27 cellular contexts compared by ENCODE assay signal in the genomic region with DNA sequence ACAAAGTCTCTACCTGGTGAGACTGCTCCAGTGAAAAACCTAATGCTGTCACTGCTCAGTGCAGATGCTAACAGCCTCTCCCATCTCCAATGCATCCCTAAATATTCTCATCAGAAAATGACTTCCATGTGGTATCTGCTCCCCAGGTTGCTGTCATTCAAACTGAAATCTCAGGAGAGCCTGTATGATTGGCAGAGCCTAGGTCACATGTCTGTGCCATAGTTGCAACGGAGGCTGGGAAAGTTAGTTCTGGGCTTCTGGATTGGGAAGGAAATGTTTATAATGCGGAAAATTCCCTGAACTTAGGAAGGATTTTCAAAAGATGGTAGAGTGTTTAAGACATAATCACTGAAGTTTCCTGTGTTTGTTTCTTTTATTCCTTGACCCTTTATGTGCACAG.
DNase-seq lines count a peak whose midpoint lies in the region; ATAC-seq, FAIRE-seq and TF ChIP-seq lines count a peak whose summit lies in the region.
"Had no signal": no experiment of that assay in that cellular context is flagged by ENCODE, and none has a peak within 500 bp of the region (broad histone marks: within the 10 kb centered on the region; RNA-seq: fewer than 3 reads in every experiment).

No MANE protein-coding gene starts in this region.

- no peak for FAIRE-seq in K562 (lab: Jason Lieb, UNC)
- FAIRE-seq: A549, GM12878, GM12892, GM18507 had no signal

- TF ChIP-seq EP300 in K562 (IDR thresholded peaks at IDR 0.05; ENCODE audit: low read length) = no peak

- BruUV-seq in K562 (replicated peaks; lab: Mats Ljungman, UMichigan) (no TSS peak), OCI-LY7 (replicated peaks; lab: Mats Ljungman, UMichigan) (no TSS peak)

- no peak for TF ChIP-seq RAD21 in K562 (CRISPR knock-in tag; conservative IDR thresholded peaks at IDR 0.05 in 1 of 2, IDR thresholded peaks at IDR 0.05 in 1 of 2)

- H3K4me1 ChIP-seq in K562 (replicated peaks in 1 of 2; ENCODE audit: control insufficient read depth in 2 of 2, insufficient read depth in 2 of 2, low read length in 2 of 2) (no peaks in the 10 kb centered on the region), OCI-LY7 (ENCODE audit: insufficient read depth, low read length, poor library complexity, severe bottlenecking) (no peaks in the 10 kb centered on the region)
- H3K4me1 ChIP-seq: A549, BE2C, BLaER1 had no signal

- H2AFZ ChIP-seq in K562 (ENCODE audit: low read depth, low read length) = no peak overlapping the region
- no peak overlapping the region for H2AFZ ChIP-seq in OCI-LY7 (ENCODE audit: low read length)

- H3K27ac ChIP-seq in K562 (ENCODE audit: extremely low read depth, low read depth, low read length) (no peak overlapping the region), OCI-LY7 (ENCODE audit: low read depth, low read length, poor library complexity, severe bottlenecking) (no peak overlapping the region)
- H3K27ac ChIP-seq: 22Rv1, A549, BLaER1 had no signal

- H3K4me2 ChIP-seq in K562 (ENCODE audit: insufficient read depth, low read length) (no peak overlapping the region), OCI-LY7 (ENCODE audit: low read length) (no peak overlapping the region)
- H3K4me2 ChIP-seq: A549, BLaER1 had no signal

- no peaks in the 10 kb centered on the region for H3K36me3 ChIP-seq in K562 (ENCODE audit: control insufficient read depth, insufficient read depth, low read length)
- H3K36me3 ChIP-seq in OCI-LY7 (ENCODE audit: insufficient read depth, low read length) = no peaks in the 10 kb centered on the region
- H3K36me3 ChIP-seq: BE2C, BLaER1 had no signal

- peak; percentile 27 for DNase-seq in activated CD4-positive, alpha-beta T cell treated with anti-CD3 and anti-CD28 coated beads, Interleukin-2, amount 10 ng/mL, durations not matched to agents 24 days and 14 days
- DNase-seq in activated CD4-positive, alpha-beta T cell treated with anti-CD3 and anti-CD28 coated beads, Interleukin-2, amount 50 U/mL, for 4 hours = no peak
- no peak for DNase-seq in K562 (ENCODE audit: extremely low read depth in 1 of 4, low spot score in 3 of 4)
- peak; percentile 7 for DNase-seq in endothelial cell (ENCODE audit: low spot score)
- DNase-seq in HUDEP-2 (lab: John Stamatoyannopoulos, UW; ENCODE audit: unreplicated experiment in 76 of 76) = no peak
- DNase-seq in OCI-LY7 (ENCODE audit: low spot score) = no peak
- DNase-seq: ACHN; BE2C; C1 segment of cervical spinal cord; CD4-positive, alpha-beta memory T cell; CD4-positive, CD25-positive, alpha-beta regulatory T cell; CD8-positive, alpha-beta memory T cell; COR-L47; DMS 273 treated with DMSO at 0.1 percent for 48 hours; DMS153; DMS53; DMS79; DND-41; EL; GDM1 had no signal

- no peak overlapping the region for H3K4me3 Mint-ChIP-seq in activated CD4-positive, alpha-beta T cell treated with anti-CD3 and anti-CD28 coated beads, Interleukin-2, amount 10 ng/mL, durations not matched to agents 24 days and 14 days
- no peak overlapping the region for H3K4me3 Mint-ChIP-seq in endothelial cell (ENCODE audit: unreplicated experiment)
- H3K4me3 Mint-ChIP-seq: CD14-positive monocyte; CD4-positive, alpha-beta memory T cell; CD4-positive, CD25-positive, alpha-beta regulatory T cell; CD8-positive, alpha-beta memory T cell had no signal

- in situ Hi-C loops in K562 (cut with MboI) = no loop called here

- no peaks in the 10 kb centered on the region for H3K4me1 Mint-ChIP-seq in activated CD4-positive, alpha-beta T cell treated with anti-CD3 and anti-CD28 coated beads, Interleukin-2, amount 10 ng/mL, durations not matched to agents 24 days and 14 days
- H3K4me1 Mint-ChIP-seq in endothelial cell (ENCODE audit: unreplicated experiment) = peaks cover 10% of the 10 kb centered on the region
- H3K4me1 Mint-ChIP-seq: CD14-positive monocyte; CD4-positive, alpha-beta memory T cell; CD4-positive, CD25-positive, alpha-beta regulatory T cell; CD8-positive, alpha-beta memory T cell had no signal

- WGBS in K562 (ENCODE audit: insufficient coverage, low coverage, missing lambda C conversion rate) = 3% methylated on average over 2 of the region's 2 CpGs

- H4K20me1 ChIP-seq in K562 (replicated peaks; ENCODE audit: control insufficient read depth, insufficient read depth, low read length) (no peaks in the 10 kb centered on the region), OCI-LY7 (ENCODE audit: insufficient read depth, low read length) (no peaks in the 10 kb centered on the region)
- H4K20me1 ChIP-seq: BLaER1 had no signal

- ATAC-seq in K562 = no peak
- ATAC-seq: A549, GM12878 had no signal

- no peak for TF ChIP-seq CTCF in K562 (IDR thresholded peaks at IDR 0.05 in 2 of 3, conservative IDR thresholded peaks at IDR 0.05 in 1 of 3; ENCODE audit: insufficient read depth in 2 of 3, low read depth in 1 of 3, low read length in 3 of 3)
- TF ChIP-seq CTCF in endothelial cell (IDR thresholded peaks at IDR 0.05; ENCODE audit: unreplicated experiment) = no peak
- no peak for TF ChIP-seq CTCF in OCI-LY7 (conservative IDR thresholded peaks at IDR 0.05; ENCODE audit: low read length)

- H3K27ac Mint-ChIP-seq in activated CD4-positive, alpha-beta T cell treated with anti-CD3 and anti-CD28 coated beads, Interleukin-2, amount 10 ng/mL, durations not matched to agents 24 days and 14 days = no peak overlapping the region
- peak overlapping the region; percentile 17 for H3K27ac Mint-ChIP-seq in endothelial cell (ENCODE audit: unreplicated experiment)
- H3K27ac Mint-ChIP-seq: CD4-positive, alpha-beta memory T cell; CD8-positive, alpha-beta memory T cell had no signal

- H3K4me3 ChIP-seq in K562 = no peak overlapping the region
- H3K4me3 ChIP-seq in OCI-LY7 (ENCODE audit: low read depth, low read length, poor library complexity, severe bottlenecking) = no peak overlapping the region
- H3K4me3 ChIP-seq: A549, BLaER1, GM12878 had no signal

- POLR2A ChIA-PET in K562 (lab: Yijun Ruan, JAX) (no interaction called here), OCI-LY7 (lab: Charles Lee) (interaction anchor here (1.2 kb wide), 1 partner anchor 18 kb away, joined by 4 read pairs; no protein-coding TSS in a partner anchor)

- CTCF ChIA-PET in K562 (lab: Yijun Ruan, JAX; ENCODE audit: low intra/inter-chr PET ratio) (no interaction called here), OCI-LY7 (lab: Charles Lee; ENCODE audit: unreplicated experiment) (no interaction called here)

- H3K9me2 ChIP-seq in OCI-LY7 (ENCODE audit: insufficient read depth, low read length) = no peaks in the 10 kb centered on the region

- H3K9me3 Mint-ChIP-seq in activated CD4-positive, alpha-beta T cell treated with anti-CD3 and anti-CD28 coated beads, Interleukin-2, amount 10 ng/mL, durations not matched to agents 24 days and 14 days = no peaks in the 10 kb centered on the region
- peaks cover 4% of the 10 kb centered on the region for H3K9me3 Mint-ChIP-seq in endothelial cell (ENCODE audit: unreplicated experiment)
- H3K9me3 Mint-ChIP-seq: CD14-positive monocyte; CD4-positive, alpha-beta memory T cell had no signal

- H3K9me3 ChIP-seq in K562 (replicated peaks; ENCODE audit: control insufficient read depth, insufficient read depth, low read depth, low read length) (no peaks in the 10 kb centered on the region), OCI-LY7 (ENCODE audit: low read length) (no peaks in the 10 kb centered on the region)
- H3K9me3 ChIP-seq: A549, BE2C, BLaER1 had no signal

- H3K27me3 ChIP-seq in K562 (ENCODE audit: control insufficient read depth in 2 of 2, insufficient read depth in 2 of 2, low read length in 2 of 2) = no peaks in the 10 kb centered on the region; a peak in 1 of 5 replicates
- H3K27me3 ChIP-seq: BE2C, BLaER1 had no signal

- no peaks in the 10 kb centered on the region for H3K36me3 Mint-ChIP-seq in activated CD4-positive, alpha-beta T cell treated with anti-CD3 and anti-CD28 coated beads, Interleukin-2, amount 10 ng/mL, durations not matched to agents 24 days and 14 days (ENCODE audit: low read depth)
- H3K36me3 Mint-ChIP-seq in endothelial cell (ENCODE audit: low read depth, unreplicated experiment) = no peaks in the 10 kb centered on the region
- H3K36me3 Mint-ChIP-seq: CD14-positive monocyte; CD4-positive, alpha-beta memory T cell; CD4-positive, CD25-positive, alpha-beta regulatory T cell had no signal

- no peak overlapping the region for H3K9ac ChIP-seq in K562 (ENCODE audit: insufficient read depth in 1 of 2, low read depth in 2 of 2, low read length in 2 of 2)
- H3K9ac ChIP-seq: BLaER1 had no signal

- no peaks in the 10 kb centered on the region for H3K79me2 ChIP-seq in K562 (ENCODE audit: control insufficient read depth, insufficient read depth, low read length)
- H3K79me2 ChIP-seq in OCI-LY7 (ENCODE audit: insufficient read depth, low read depth, low read length) = no peaks in the 10 kb centered on the region

- no peaks in the 10 kb centered on the region for H3K9me1 ChIP-seq in K562 (ENCODE audit: control insufficient read depth, insufficient read depth, low read length)

- H3K27me3 Mint-ChIP-seq in activated CD4-positive, alpha-beta T cell treated with anti-CD3 and anti-CD28 coated beads, Interleukin-2, amount 10 ng/mL, durations not matched to agents 24 days and 14 days = peaks cover 6% of the 10 kb centered on the region
- no peaks in the 10 kb centered on the region for H3K27me3 Mint-ChIP-seq in endothelial cell (ENCODE audit: unreplicated experiment)

- intact Hi-C loops in activated CD4-positive, alpha-beta T cell treated with anti-CD3 and anti-CD28 coated beads, Interleukin-2, amount 10 ng/mL, durations not matched to agents 24 days and 14 days (cut with micrococcal nuclease) = no loop called here
- intact Hi-C loops in K562 (cut with micrococcal nuclease) (no loop called here), OCI-LY7 (cut with micrococcal nuclease; ENCODE audit: unreplicated experiment) (no loop called here)

- TF ChIP-seq POLR2A in K562 (conservative IDR thresholded peaks at IDR 0.05) = no peak

TF ChIP-seq in K562, 482 proteins besides CTCF, POLR2A, EP300 and RAD21 (continues in another document):
- no peak for TF ChIP-seq NFE2L1 (tag; IDR thresholded peaks at IDR 0.05; ENCODE audit: borderline replicate concordance, low read depth)
- TF ChIP-seq, protein P1, sequence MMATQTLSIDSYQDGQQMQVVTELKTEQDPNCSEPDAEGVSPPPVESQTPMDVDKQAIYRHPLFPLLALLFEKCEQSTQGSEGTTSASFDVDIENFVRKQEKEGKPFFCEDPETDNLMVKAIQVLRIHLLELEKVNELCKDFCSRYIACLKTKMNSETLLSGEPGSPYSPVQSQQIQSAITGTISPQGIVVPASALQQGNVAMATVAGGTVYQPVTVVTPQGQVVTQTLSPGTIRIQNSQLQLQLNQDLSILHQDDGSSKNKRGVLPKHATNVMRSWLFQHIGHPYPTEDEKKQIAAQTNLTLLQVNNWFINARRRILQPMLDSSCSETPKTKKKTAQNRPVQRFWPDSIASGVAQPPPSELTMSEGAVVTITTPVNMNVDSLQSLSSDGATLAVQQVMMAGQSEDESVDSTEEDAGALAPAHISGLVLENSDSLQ (IDR thresholded peaks at IDR 0.05) = peak; percentile 66
- TF ChIP-seq ZNF140 (CRISPR knock-in tag; IDR thresholded peaks at IDR 0.05) = no peak
- no peak for TF ChIP-seq TSC22D4 (tag; IDR thresholded peaks at IDR 0.05)
- no peak for TF ChIP-seq XRCC4 (IDR thresholded peaks at IDR 0.05; ENCODE audit: extremely low read depth, insufficient read depth, insufficient read length)

Comparison
In these comparisons a context has a peak if more than half of its experiments do, and no peak if none do; other contexts are left out.
1. DNase-seq: peak in activated CD4-positive, alpha-beta T cell treated with anti-CD3 and anti-CD28 coated beads, Interleukin-2, amount 10 ng/mL, durations not matched to agents 24 days and 14 days (single experiment) and endothelial cell (single experiment); none in activated CD4-positive, alpha-beta T cell treated with anti-CD3 and anti-CD28 coated beads, Interleukin-2, amount 50 U/mL, for 4 hours (0 of 2), K562 (0 of 4), HUDEP-2 (0 of 76) and OCI-LY7 (single experiment).